In the genomic region with DNA sequence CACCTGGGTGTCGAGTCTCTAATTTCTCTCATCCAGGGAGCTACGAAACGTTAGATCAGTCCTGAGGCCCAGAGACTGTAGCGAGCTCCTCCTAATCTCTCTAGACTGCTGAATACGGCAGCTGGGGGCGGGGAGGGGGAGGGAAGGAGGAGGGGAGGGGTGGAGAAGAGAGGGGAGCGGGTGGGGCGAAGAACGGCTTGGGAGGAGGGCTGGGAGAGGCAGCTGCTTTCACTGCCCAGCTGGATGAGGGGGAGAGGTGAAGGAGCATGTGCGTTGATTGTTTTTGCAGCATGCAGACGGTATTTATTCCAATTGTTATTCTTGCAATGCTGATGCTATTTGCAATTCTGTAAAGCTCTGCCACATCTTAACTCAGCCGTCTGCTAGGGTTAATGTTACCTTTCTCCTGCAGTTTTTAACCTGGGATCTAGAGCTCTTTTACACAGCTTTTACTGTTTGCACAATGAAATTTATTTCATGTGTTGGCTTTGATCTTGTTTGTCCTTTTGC, we compare ENCODE assay signal across 8 cellular contexts. TPM values are rescaled to one million over a fixed set of nuclear protein-coding genes. Genes with fewer than 3 reads are reported as not detected.
DNase-seq lines count a peak whose midpoint lies in the region; ATAC-seq and TF ChIP-seq lines count a peak whose summit lies in the region.

No MANE protein-coding gene starts in this region.

- H2AFZ ChIP-seq in neural progenitor cell (replicated peaks), result peak overlapping the region; percentile 65

- H3K9me3 Mint-ChIP-seq in endothelial cell (ENCODE audit: unreplicated experiment), result no peaks in the 10 kb centered on the region
- H3K9me3 Mint-ChIP-seq in neural progenitor cell, result no peaks in the 10 kb centered on the region

- H3K9me3 ChIP-seq in neural progenitor cell (ENCODE audit: low read depth), result no peaks in the 10 kb centered on the region

- H3K9ac ChIP-seq in neural progenitor cell, result no peak overlapping the region

- H3K27ac Mint-ChIP-seq in endothelial cell (ENCODE audit: unreplicated experiment), result no peak overlapping the region
- H3K27ac Mint-ChIP-seq in neural progenitor cell, result no peak overlapping the region

- ATAC-seq in GM18907 (IDR thresholded peaks at IDR 0.05; ENCODE audit: unreplicated experiment) (no peak), HG03196 (IDR thresholded peaks at IDR 0.05; ENCODE audit: unreplicated experiment) (no peak)

- peak overlapping the region; percentile 63 for H3K4me3 ChIP-seq in H7 (ENCODE audit: insufficient read depth, low read depth, low read length)
- H3K4me3 ChIP-seq in neural progenitor cell, result peak overlapping the region; percentile 59

- H4K20me1 ChIP-seq in neural progenitor cell (ENCODE audit: low read depth), result peaks cover 30% of the 10 kb centered on the region

- H3K4me1 ChIP-seq in neural progenitor cell, result peaks cover 8% of the 10 kb centered on the region

- H3K27me3 ChIP-seq in H7 (ENCODE audit: control insufficient read depth, insufficient read depth, low read length), result no peaks in the 10 kb centered on the region
- peaks cover 20% of the 10 kb centered on the region for H3K27me3 ChIP-seq in neural progenitor cell

- H3K4me2 ChIP-seq in neural progenitor cell, result peak overlapping the region; percentile 88

- H3K36me3 ChIP-seq in H7 (replicated peaks; ENCODE audit: control insufficient read depth, insufficient read depth, low read length), result no peaks in the 10 kb centered on the region
- H3K36me3 ChIP-seq in neural progenitor cell, result no peaks in the 10 kb centered on the region

- DNase-seq in H7, result peak; percentile 75
- peak; percentile 84 to 88 for DNase-seq in NCI-H524 (lab: John Stamatoyannopoulos, UW)
- DNase-seq in endothelial cell (ENCODE audit: low spot score), result no peak
- DNase-seq in neural progenitor cell (ENCODE audit: low spot score), result no peak
- DNase-seq in posterior vena cava (ENCODE audit: low spot score), result no peak
- no peak for DNase-seq in A172 (ENCODE audit: low spot score)

- no peaks in the 10 kb centered on the region for H3K79me2 ChIP-seq in neural progenitor cell (ENCODE audit: low read depth)

- TF ChIP-seq CTCF in endothelial cell (IDR thresholded peaks at IDR 0.05; ENCODE audit: unreplicated experiment) (no peak), neural progenitor cell (IDR thresholded peaks at IDR 0.05) (no peak)

- peaks cover 29% of the 10 kb centered on the region for H3F3A ChIP-seq in neural progenitor cell (ENCODE audit: low read depth)

- H3K4me1 Mint-ChIP-seq in endothelial cell (ENCODE audit: unreplicated experiment) (peaks cover 9% of the 10 kb centered on the region), neural progenitor cell (peaks cover 12% of the 10 kb centered on the region)

- H3K36me3 Mint-ChIP-seq in endothelial cell (ENCODE audit: low read depth, unreplicated experiment) (no peaks in the 10 kb centered on the region), neural progenitor cell (no peaks in the 10 kb centered on the region)

- H3K4me3 Mint-ChIP-seq in endothelial cell (ENCODE audit: unreplicated experiment), result peak overlapping the region; percentile 34
- peak overlapping the region; percentile 89 for H3K4me3 Mint-ChIP-seq in neural progenitor cell

- H3K27me3 Mint-ChIP-seq in endothelial cell (ENCODE audit: unreplicated experiment) (peaks cover 6% of the 10 kb centered on the region), neural progenitor cell (ENCODE audit: insufficient read depth, low read depth) (peaks cover 18% of the 10 kb centered on the region)

- intact Hi-C loops in posterior vena cava (cut with DNase I), result no loop called here

- no peak overlapping the region for H3K27ac ChIP-seq in neural progenitor cell

RNA-seq across cellular contexts. Expression of a gene that starts 0.8 kb away (rescaled TPM):
- 7.3 and 10.9 TPM in 2 replicates for total RNA-seq in H7 (2014; rRNA removed; shearing (Covaris generic))
- total RNA-seq in endothelial cell (ENCODE audit: unreplicated experiment) (3.5 TPM), neural progenitor cell (ENCODE audit: low replicate concordance) (13.0 and 21.9 TPM in 2 replicates), posterior vena cava (1 to 10 TPM; 3.1 to 3.5 TPM)
- total RNA-seq in A172 (2014; rRNA removed; shearing (Covaris generic)), result 2.2 and 3.5 TPM in 2 replicates

Comparison
In these comparisons a context has a peak if more than half of its experiments do, and no peak if none do; other contexts are left out.
1. DNase-seq: peak in H7 (single experiment) and NCI-H524 (2 of 2); none in endothelial cell (single experiment), neural progenitor cell (single experiment), posterior vena cava (single experiment) and A172 (single experiment).